In genomic region chr16:13189250-13189649, GRCh38 we compare ENCODE assay signal across 8 cellular contexts.
"Had no signal": no experiment of that assay in that cellular context is flagged by ENCODE, and none has a peak within 500 bp of the region (broad histone marks: within the 10 kb centered on the region; RNA-seq: fewer than 3 reads in every experiment).

No MANE protein-coding gene starts in this region.

- H3K4me3 ChIP-seq: GM12878 had no signal

- DNase-seq: GDM1, GF-D8 had no signal

- ATAC-seq: GM12878 had no signal

- FAIRE-seq: G401.6, GM12878, GM12891, GM12892, GM18507, GM19239 had no signal
